In the genomic region with DNA sequence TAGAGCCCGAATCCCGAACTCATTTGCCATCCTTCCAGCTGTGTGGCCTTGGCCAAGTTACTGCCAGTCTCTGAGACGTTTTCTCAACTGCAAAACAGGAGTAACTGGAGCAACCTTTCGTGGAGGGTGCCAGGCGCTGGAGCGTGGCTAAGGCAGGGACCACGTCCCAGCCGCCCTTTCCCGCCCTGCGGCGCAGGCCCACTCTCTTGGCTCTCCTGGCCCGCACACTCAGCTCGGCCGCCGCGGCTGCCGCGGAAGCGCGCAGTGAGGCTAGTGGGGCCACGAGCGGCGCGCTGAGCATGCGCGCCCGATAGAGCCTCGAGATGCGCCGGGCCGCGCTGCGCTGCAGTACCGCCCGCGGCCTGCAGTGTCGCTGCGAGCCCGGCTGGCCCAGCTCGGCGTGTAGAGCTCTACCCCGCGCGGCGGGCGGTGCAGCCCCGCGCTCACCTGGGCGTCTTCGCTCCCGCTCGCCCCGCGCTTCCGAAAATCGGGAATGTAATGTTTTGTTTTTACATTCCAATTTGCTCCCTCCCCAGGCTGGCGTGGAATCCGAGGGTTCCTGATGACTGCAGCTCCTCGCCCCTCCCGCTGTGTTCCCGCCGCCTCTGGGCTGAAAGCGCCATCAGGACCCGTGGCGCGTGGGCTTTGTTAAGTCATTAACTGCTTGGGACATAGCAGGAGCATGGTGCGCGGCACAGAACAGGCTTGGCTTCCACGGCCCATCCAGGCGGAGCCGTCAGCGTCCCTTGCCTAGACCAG, we compare ENCODE assay signal across 8 cellular contexts. TPM values are rescaled to one million over a fixed set of nuclear protein-coding genes. Genes with fewer than 3 reads are reported as not detected.
DNase-seq lines count a peak whose midpoint lies in the region; ATAC-seq, FAIRE-seq and TF ChIP-seq lines count a peak whose summit lies in the region.

No MANE protein-coding gene starts in this region.

- peak overlapping the region; percentile 58 for H3K27ac Mint-ChIP-seq in neural crest cell (ENCODE audit: unreplicated experiment)

- H3K27ac ChIP-seq in thoracic aorta, result no peak overlapping the region

- TF ChIP-seq CTCF in fibroblast of mammary gland (conservative IDR thresholded peaks at IDR 0.05; ENCODE audit: control insufficient read depth, insufficient read depth, low read depth, low read length) (no peak), neural crest cell (conservative IDR thresholded peaks at IDR 0.05) (peak; percentile 95), thoracic aorta (IDR thresholded peaks at IDR 0.05) (peak; percentile 97)

- H3K4me1 ChIP-seq in thoracic aorta (ENCODE audit: control insufficient read depth in 1 of 2, low read depth in 2 of 2), result peaks cover 3 to 21% of the 10 kb centered on the region in 2 donors

- H3K4me3 Mint-ChIP-seq in activated T-cell treated with anti-CD3 and anti-CD28 coated beads, Interleukin-2, amount 50 U/mL, for 4 hours, result peak overlapping the region; percentile 80
- peak overlapping the region; percentile 87 for H3K4me3 Mint-ChIP-seq in neural crest cell

- DNase-seq in GM12892 (ENCODE audit: insufficient read length) (peak; percentile 81), NCI-H82 treated with DMSO at 0.1 percent for 48 hours (lab: John Stamatoyannopoulos, UW; ENCODE audit: unreplicated experiment) (peak; percentile 27), fibroblast of mammary gland (ENCODE audit: low read depth) (peak; percentile 54), neural crest cell (ENCODE audit: low read depth, low spot score) (peak; percentile 66), thoracic aorta (ENCODE audit: low spot score) (no peak), AML-193 (lab: John Stamatoyannopoulos, UW) (no peak)
- peak; percentile 70 for DNase-seq in activated T-cell treated with anti-CD3 and anti-CD28 coated beads, Interleukin-2, amount 50 U/mL, for 4 hours

- H3K9me3 Mint-ChIP-seq in activated T-cell treated with anti-CD3 and anti-CD28 coated beads, Interleukin-2, amount 50 U/mL, for 4 hours, result no peaks in the 10 kb centered on the region
- peaks cover 16% of the 10 kb centered on the region for H3K9me3 Mint-ChIP-seq in neural crest cell

- no peak for TF ChIP-seq POLR2A in GM12892 (IDR thresholded peaks at IDR 0.05; ENCODE audit: low read depth, low read length)

- peaks cover 35% of the 10 kb centered on the region for H3K27me3 Mint-ChIP-seq in activated T-cell treated with anti-CD3 and anti-CD28 coated beads, Interleukin-2, amount 50 U/mL, for 4 hours (ENCODE audit: low read depth)
- peaks cover 62% of the 10 kb centered on the region for H3K27me3 Mint-ChIP-seq in neural crest cell (ENCODE audit: low read depth)

- no peaks in the 10 kb centered on the region for H3K27me3 ChIP-seq in thoracic aorta (replicated peaks; ENCODE audit: insufficient read depth)

- no peaks in the 10 kb centered on the region for H3K9me3 ChIP-seq in thoracic aorta

- no peaks in the 10 kb centered on the region for H3K36me3 ChIP-seq in thoracic aorta

- H3K4me1 Mint-ChIP-seq in activated T-cell treated with anti-CD3 and anti-CD28 coated beads, Interleukin-2, amount 50 U/mL, for 4 hours (ENCODE audit: low read depth), result peaks cover 24% of the 10 kb centered on the region
- peaks cover 13% of the 10 kb centered on the region for H3K4me1 Mint-ChIP-seq in neural crest cell

- ATAC-seq in HG02642 (IDR thresholded peaks at IDR 0.05; ENCODE audit: poor library complexity, unreplicated experiment) (peak; percentile 80), thoracic aorta (ENCODE audit: insufficient number of reproducible peaks, low FRiP score, low read depth) (no peak)
- peak; percentile 83 for ATAC-seq in activated T-cell treated with anti-CD3 and anti-CD28 coated beads, Interleukin-2, amount 50 U/mL, for 4 hours

- H3K4me3 ChIP-seq in fibroblast of mammary gland (ENCODE audit: control insufficient read depth, low read depth, low read length) (peak overlapping the region; percentile 25), thoracic aorta (peak overlapping the region; percentile 68)

- H3K36me3 Mint-ChIP-seq in activated T-cell treated with anti-CD3 and anti-CD28 coated beads, Interleukin-2, amount 50 U/mL, for 4 hours (ENCODE audit: insufficient read depth), result peaks cover under 1% of the 10 kb centered on the region
- H3K36me3 Mint-ChIP-seq in neural crest cell (ENCODE audit: low read depth), result peaks cover 28% of the 10 kb centered on the region

- FAIRE-seq in GM12892 (lab: Jason Lieb, UNC), result peak; percentile 81

RNA-seq across cellular contexts. Expression of a gene that starts 4.0 kb away (rescaled TPM):
- 7.4 TPM for polyA plus RNA-seq in GM12892 (2012; ENCODE audit: missing spikeins)
- total RNA-seq in activated T-cell treated with anti-CD3 and anti-CD28 coated beads, Interleukin-2, amount 50 U/mL, for 4 hours, result 10 to 100 TPM; 13.5 to 16.8 (median 14.3) TPM
- total RNA-seq in neural crest cell (67.3 and 77.3 TPM in 2 replicates), thoracic aorta (10 to 100 TPM; 11.1 to 15.4 TPM)

Comparison
In these comparisons a context has a peak if more than half of its experiments do, and no peak if none do; other contexts are left out.
1. DNase-seq: peak in GM12892 (single experiment), NCI-H82 treated with DMSO at 0.1 percent for 48 hours (single experiment), activated T-cell treated with anti-CD3 and anti-CD28 coated beads, Interleukin-2, amount 50 U/mL, for 4 hours (single experiment), fibroblast of mammary gland (single experiment) and neural crest cell (single experiment); none in thoracic aorta (single experiment) and AML-193 (0 of 2).